Comparison of ENCODE assay signal across 8 cellular contexts in genomic region chr6:328184-328670, GRCh38. TPM values are rescaled to one million over a fixed set of nuclear protein-coding genes. Genes with fewer than 3 reads are reported as not detected.
DNase-seq lines count a peak whose midpoint lies in the region; ATAC-seq and TF ChIP-seq lines count a peak whose summit lies in the region.

No MANE protein-coding gene starts in this region.

- no peak overlapping the region for H3K27ac Mint-ChIP-seq in activated CD4-positive, alpha-beta T cell treated with anti-CD3 and anti-CD28 coated beads for 36 hours

- H3K27ac ChIP-seq in left ventricle myocardium inferior (replicated peaks): no peak overlapping the region

- peak; percentile 47 for DNase-seq in activated CD4-positive, alpha-beta T cell treated with anti-CD3 and anti-CD28 coated beads for 36 hours
- no peak for DNase-seq in activated CD4-positive, alpha-beta T cell treated with anti-CD3 and anti-CD28 coated beads for 4 hours
- DNase-seq in RPMI7951 (ENCODE audit: low read depth) (peak; percentile 80), left ventricle myocardium inferior (no peak), nucleus accumbens (lab: John Stamatoyannopoulos, UW) (no peak), middle frontal gyrus (ENCODE audit: extremely low spot score, low spot score) (no peak), NCI-H1092 treated with DMSO at 0.1 percent for 48 hours (lab: John Stamatoyannopoulos, UW) (no peak)

- peaks cover 51% of the 10 kb centered on the region for H3K4me1 ChIP-seq in left ventricle myocardium inferior

- CTCF ChIA-PET in activated CD4-positive, alpha-beta T cell treated with anti-CD3 and anti-CD28 coated beads for 36 hours (lab: Charles Lee): interaction anchor here (0.7 to 0.8 kb wide), 4 partner anchors 10 to 394 kb away, joined by 3 to 5 read pairs (median 3); no protein-coding TSS in a partner anchor

- no peaks in the 10 kb centered on the region for H3K9me3 ChIP-seq in left ventricle myocardium inferior (replicated peaks)

- no peaks in the 10 kb centered on the region for H3K36me3 Mint-ChIP-seq in activated CD4-positive, alpha-beta T cell treated with anti-CD3 and anti-CD28 coated beads for 36 hours (ENCODE audit: low read depth)

- no peaks in the 10 kb centered on the region for H3K27me3 ChIP-seq in left ventricle myocardium inferior (ENCODE audit: low read depth)

- H3K27me3 Mint-ChIP-seq in activated CD4-positive, alpha-beta T cell treated with anti-CD3 and anti-CD28 coated beads for 36 hours: no peaks in the 10 kb centered on the region

- POLR2A ChIA-PET in activated CD4-positive, alpha-beta T cell treated with anti-CD3 and anti-CD28 coated beads for 36 hours (lab: Charles Lee): interaction anchor here (1.0 kb wide), 1 partner anchor 103 kb away, joined by 3 read pairs; no protein-coding TSS in a partner anchor

- no peaks in the 10 kb centered on the region for H3K4me1 Mint-ChIP-seq in activated CD4-positive, alpha-beta T cell treated with anti-CD3 and anti-CD28 coated beads for 36 hours

- TF ChIP-seq CTCF in left ventricle myocardium inferior (IDR thresholded peaks at IDR 0.05; ENCODE audit: borderline replicate concordance): peak; percentile 10

- intact Hi-C loops in activated CD4-positive, alpha-beta T cell treated with anti-CD3 and anti-CD28 coated beads for 36 hours (cut with DNase I, micrococcal nuclease): no loop called here
- intact Hi-C loops in left ventricle myocardium inferior (cut with micrococcal nuclease): no loop called here

- H3K4me3 Mint-ChIP-seq in activated CD4-positive, alpha-beta T cell treated with anti-CD3 and anti-CD28 coated beads for 36 hours: no peak overlapping the region

- H3K4me3 ChIP-seq in left ventricle myocardium inferior: peak overlapping the region; percentile 1

- no peaks in the 10 kb centered on the region for H3K36me3 ChIP-seq in left ventricle myocardium inferior

- H3K9me3 Mint-ChIP-seq in activated CD4-positive, alpha-beta T cell treated with anti-CD3 and anti-CD28 coated beads for 36 hours (ENCODE audit: low read depth): no peaks in the 10 kb centered on the region

- ATAC-seq in activated CD4-positive, alpha-beta T cell treated with anti-CD3 and anti-CD28 coated beads for 36 hours: peak; percentile 80
- peak; percentile 74 for ATAC-seq in HG02642 (IDR thresholded peaks at IDR 0.05; ENCODE audit: poor library complexity, unreplicated experiment)

RNA-seq across cellular contexts. Expression of gene DUSP22, which starts 35.9 kb away (rescaled TPM):
- 10 to 100 TPM; 33.2 to 33.7 TPM for total RNA-seq in activated CD4-positive, alpha-beta T cell treated with anti-CD3 and anti-CD28 coated beads for 36 hours
- 10.5 and 15.6 TPM in 2 replicates for total RNA-seq in RPMI7951 (2014; rRNA removed; shearing (Covaris generic))
- total RNA-seq in left ventricle myocardium inferior: 48.0 TPM

Comparison
In these comparisons a context has a peak if more than half of its experiments do, and no peak if none do; other contexts are left out.
1. DNase-seq: peak in activated CD4-positive, alpha-beta T cell treated with anti-CD3 and anti-CD28 coated beads for 36 hours (single experiment) and RPMI7951 (single experiment); none in activated CD4-positive, alpha-beta T cell treated with anti-CD3 and anti-CD28 coated beads for 4 hours (0 of 2), left ventricle myocardium inferior (single experiment), nucleus accumbens (0 of 56), middle frontal gyrus (single experiment) and NCI-H1092 treated with DMSO at 0.1 percent for 48 hours (single experiment).